14 cellular contexts compared by ENCODE assay signal in genomic region chr6:121848523-121849255, GRCh38.
DNase-seq lines count a peak whose midpoint lies in the region; ATAC-seq, FAIRE-seq and TF ChIP-seq lines count a peak whose summit lies in the region.
"Had no signal": no experiment of that assay in that cellular context is flagged by ENCODE, and none has a peak within 500 bp of the region (broad histone marks: within the 10 kb centered on the region; RNA-seq: fewer than 3 reads in every experiment).

No MANE protein-coding gene starts in this region.

- H3K9me3 ChIP-seq in astrocyte (ENCODE audit: insufficient read depth, low read depth, low read length): no peaks in the 10 kb centered on the region
- H3K9me3 ChIP-seq: pancreas had no signal

- H3K36me3 ChIP-seq in astrocyte (ENCODE audit: insufficient read depth, low read length): no peaks in the 10 kb centered on the region
- H3K36me3 ChIP-seq: pancreas had no signal

- H3K9ac ChIP-seq in astrocyte (ENCODE audit: low read length): peak overlapping the region; percentile 2

- DNase-seq in GM03348 (ENCODE audit: low spot score) (peak; percentile 13), astrocyte (ENCODE audit: low read depth) (peak; percentile 35), hippocampal formation (lab: John Stamatoyannopoulos, UW) (peak; percentile 1 to 15), pons (ENCODE audit: low spot score) (peak; percentile 9), NCI-H345 (lab: John Stamatoyannopoulos, UW) (no peak), kidney glomerular epithelial cell (lab: John Stamatoyannopoulos, UW) (no peak)
- DNase-seq: activated CD4-positive, alpha-beta memory T cell treated with anti-CD3 and anti-CD28 coated beads, Interleukin-2, amount 10 ng/mL, durations not matched to agents 7 days and 5 days; activated T-cell treated with anti-CD3 and anti-CD28 coated beads, Interleukin-2, amount 50 U/mL, for 24 hours; effector memory CD4-positive, alpha-beta T cell; left colon had no signal

- H3K4me3 Mint-ChIP-seq in astrocyte (ENCODE audit: unreplicated experiment): no peak overlapping the region
- H3K4me3 Mint-ChIP-seq: activated CD4-positive, alpha-beta memory T cell treated with anti-CD3 and anti-CD28 coated beads, Interleukin-2, amount 10 ng/mL, durations not matched to agents 7 days and 5 days; activated T-cell treated with anti-CD3 and anti-CD28 coated beads, Interleukin-2, amount 50 U/mL, for 24 hours had no signal

- peaks cover 16% of the 10 kb centered on the region for H3K4me1 ChIP-seq in astrocyte (ENCODE audit: insufficient read depth, low read length)
- H3K4me1 ChIP-seq: pancreas had no signal

- H3K4me1 Mint-ChIP-seq in astrocyte (ENCODE audit: low read depth, unreplicated experiment): peaks cover 23% of the 10 kb centered on the region
- H3K4me1 Mint-ChIP-seq: activated CD4-positive, alpha-beta memory T cell treated with anti-CD3 and anti-CD28 coated beads, Interleukin-2, amount 10 ng/mL, durations not matched to agents 7 days and 5 days had no signal

- peak overlapping the region; percentile 50 for H3K27ac Mint-ChIP-seq in astrocyte (ENCODE audit: unreplicated experiment)
- H3K27ac Mint-ChIP-seq: activated CD4-positive, alpha-beta memory T cell treated with anti-CD3 and anti-CD28 coated beads, Interleukin-2, amount 10 ng/mL, durations not matched to agents 7 days and 5 days; activated T-cell treated with anti-CD3 and anti-CD28 coated beads, Interleukin-2, amount 50 U/mL, for 24 hours had no signal

- TF ChIP-seq CTCF in astrocyte (IDR thresholded peaks at IDR 0.05; ENCODE audit: insufficient read depth, low read depth, low read length): no peak

- peak overlapping the region; percentile 21 for H3K27ac ChIP-seq in astrocyte (ENCODE audit: low read depth, low read length)
- H3K27ac ChIP-seq: pancreas had no signal

- H4K20me1 ChIP-seq in astrocyte (ENCODE audit: insufficient read depth, low read length): no peaks in the 10 kb centered on the region

- H3K36me3 Mint-ChIP-seq in astrocyte (ENCODE audit: low read depth, unreplicated experiment): no peaks in the 10 kb centered on the region

- no peaks in the 10 kb centered on the region for H3K27me3 Mint-ChIP-seq in astrocyte (ENCODE audit: low read depth, unreplicated experiment)
- H3K27me3 Mint-ChIP-seq: activated CD4-positive, alpha-beta memory T cell treated with anti-CD3 and anti-CD28 coated beads, Interleukin-2, amount 10 ng/mL, durations not matched to agents 7 days and 5 days; activated T-cell treated with anti-CD3 and anti-CD28 coated beads, Interleukin-2, amount 50 U/mL, for 24 hours had no signal

- H3K9me3 Mint-ChIP-seq in astrocyte (ENCODE audit: unreplicated experiment): no peaks in the 10 kb centered on the region
- H3K9me3 Mint-ChIP-seq: activated CD4-positive, alpha-beta memory T cell treated with anti-CD3 and anti-CD28 coated beads, Interleukin-2, amount 10 ng/mL, durations not matched to agents 7 days and 5 days; activated T-cell treated with anti-CD3 and anti-CD28 coated beads, Interleukin-2, amount 50 U/mL, for 24 hours had no signal

- H2AFZ ChIP-seq in astrocyte (ENCODE audit: low read depth, low read length): no peak overlapping the region

- H3K4me2 ChIP-seq in astrocyte (ENCODE audit: low read length): peak overlapping the region; percentile 12

- FAIRE-seq in astrocyte (lab: Jason Lieb, UNC): no peak
- FAIRE-seq: pancreas had no signal

- ATAC-seq in GM19397 (IDR thresholded peaks at IDR 0.05; ENCODE audit: unreplicated experiment) (no peak), GM19324 (IDR thresholded peaks at IDR 0.05; ENCODE audit: low FRiP score, unreplicated experiment) (no peak)
- ATAC-seq: left colon had no signal

- H3K4me3 ChIP-seq in astrocyte (ENCODE audit: insufficient read depth, low read depth, low read length): no peak overlapping the region
- H3K4me3 ChIP-seq: GM12878, pancreas had no signal

- no peaks in the 10 kb centered on the region for H3K79me2 ChIP-seq in astrocyte (ENCODE audit: insufficient read depth, low read length)

- H3K27me3 ChIP-seq in astrocyte (ENCODE audit: insufficient read depth, low read length): no peaks in the 10 kb centered on the region
- H3K27me3 ChIP-seq: pancreas had no signal

Comparison
In these comparisons a context has a peak if more than half of its experiments do, and no peak if none do; other contexts are left out.
1. DNase-seq: peak in GM03348 (single experiment), astrocyte (single experiment), hippocampal formation (2 of 2) and pons (single experiment); none in NCI-H345 (single experiment) and kidney glomerular epithelial cell (single experiment).